Comparison of ENCODE assay signal across 19 cellular contexts in genomic region chr18:70190529-70190928, GRCh38. TPM values are rescaled to one million over a fixed set of nuclear protein-coding genes. Genes with fewer than 3 reads are reported as not detected.
DNase-seq lines count a peak whose midpoint lies in the region; ATAC-seq, FAIRE-seq and TF ChIP-seq lines count a peak whose summit lies in the region.
"Had no signal": no experiment of that assay in that cellular context is flagged by ENCODE, and none has a peak within 500 bp of the region (broad histone marks: within the 10 kb centered on the region; RNA-seq: fewer than 3 reads in every experiment).

No MANE protein-coding gene starts in this region.

- WGBS in A549 (ENCODE audit: missing lambda C conversion rate): 45% methylated on average over 3 of the region's 3 CpGs
- WGBS in right lobe of liver (ENCODE audit: insufficient coverage, low coverage, low lambda C conversion rate, missing lambda C conversion rate): 58% methylated on average over 3 of the region's 3 CpGs

- H3K4me3 ChIP-seq in A549 (no peak overlapping the region), bronchial epithelial cell (ENCODE audit: low read depth, low read length) (no peak overlapping the region), right lobe of liver (no peak overlapping the region)
- H3K4me3 ChIP-seq: BLaER1, PC-9 had no signal

- TF ChIP-seq EP300 in A549 (IDR thresholded peaks at IDR 0.05): no peak

- CTCF ChIA-PET in A549 (lab: Yijun Ruan, JAX): interaction anchor here (1.0 kb wide), 1 partner anchor 260 kb away, joined by 3 read pairs; no protein-coding TSS in a partner anchor

- POLR2A ChIA-PET in A549 (lab: Yijun Ruan, JAX): no interaction called here

- intact Hi-C loops in right lobe of liver (cut with DNase I): loop anchor here in 1 of 2 donors (10.0 kb wide), 1 partner anchor 244 kb away; no protein-coding TSS in a partner anchor

- no peak for FAIRE-seq in A549 (lab: Jason Lieb, UNC)
- no peak for FAIRE-seq in bronchial epithelial cell (lab: Jason Lieb, UNC)
- FAIRE-seq: A204.1 had no signal

- H3K27ac ChIP-seq in A549: peak overlapping the region; percentile 40 to 64; a peak in 5 of 6 replicates
- H3K27ac ChIP-seq in right lobe of liver: no peak overlapping the region
- H3K27ac ChIP-seq: BLaER1, PC-9 had no signal

- H3K36me3 ChIP-seq in bronchial epithelial cell (ENCODE audit: control insufficient read depth, insufficient read depth, low read length): peaks cover 3% of the 10 kb centered on the region
- peaks cover 0 to 4% (median 0%) of the 10 kb centered on the region in 4 donors for H3K36me3 ChIP-seq in right lobe of liver

- H3K9me3 ChIP-seq in A549 (no peaks in the 10 kb centered on the region), right lobe of liver (no peaks in the 10 kb centered on the region)
- H3K9me3 ChIP-seq: BLaER1 had no signal

- no peak for TF ChIP-seq RAD21 in A549 (conservative IDR thresholded peaks at IDR 0.05 in 1 of 2, IDR thresholded peaks at IDR 0.05 in 1 of 2)

- no peak for DNase-seq in A549 (ENCODE audit: low read depth in 1 of 2, low spot score in 1 of 2)
- peak; percentile 11 for DNase-seq in HCEC 1CT
- DNase-seq in bronchial epithelial cell (ENCODE audit: low read depth): peak; percentile 8
- no peak for DNase-seq in right lobe of liver
- no peak for DNase-seq in activated CD8-positive, alpha-beta memory T cell treated with anti-CD3 and anti-CD28 coated beads, Interleukin-2, amount 50 U/mL, for 4 hours
- DNase-seq in NCI-H526 (lab: John Stamatoyannopoulos, UW): no peak
- DNase-seq: Calu3; CD4-positive, alpha-beta memory T cell; H9; KBM-7; NCI-H1417 treated with DMSO at 0.1 percent for 48 hours; NCI-H187 treated with DMSO at 0.1 percent for 48 hours; NCI-H2227 treated with DMSO at 0.1 percent for 48 hours; NCI-H524; PC-9 had no signal

- peak overlapping the region; percentile 34; the same call in 2 of the 3 replicates for H3K4me2 ChIP-seq in A549
- H3K4me2 ChIP-seq: BLaER1, PC-9 had no signal

- ATAC-seq in A549: no peak
- ATAC-seq in right lobe of liver: peak; percentile 46 to 96 (median 58)
- ATAC-seq in HG03196 (IDR thresholded peaks at IDR 0.05; ENCODE audit: unreplicated experiment): no peak
- no peak for ATAC-seq in HG02623 (IDR thresholded peaks at IDR 0.05; ENCODE audit: unreplicated experiment)

- H3K4me1 ChIP-seq in A549 (peaks cover 35% of the 10 kb centered on the region), right lobe of liver (no peaks in the 10 kb centered on the region)
- H3K4me1 ChIP-seq: BLaER1 had no signal

- H3K27me3 ChIP-seq in bronchial epithelial cell (ENCODE audit: control insufficient read depth, insufficient read depth, low read length): no peaks in the 10 kb centered on the region
- H3K27me3 ChIP-seq in right lobe of liver: no peaks in the 10 kb centered on the region
- H3K27me3 ChIP-seq: BLaER1 had no signal

- no peak for TF ChIP-seq POLR2A in A549 (IDR thresholded peaks at IDR 0.05; ENCODE audit: low read length)
- no peak for TF ChIP-seq POLR2A in right lobe of liver (IDR thresholded peaks at IDR 0.05)

- TF ChIP-seq CTCF in A549 (IDR thresholded peaks at IDR 0.05): no peak
- TF ChIP-seq CTCF in bronchial epithelial cell (IDR thresholded peaks at IDR 0.05; ENCODE audit: insufficient read depth, low read length, severe bottlenecking): no peak
- TF ChIP-seq CTCF in right lobe of liver (IDR thresholded peaks at IDR 0.05): no peak

TF ChIP-seq in A549, 52 proteins besides CTCF, POLR2A, EP300 and RAD21:
- TF ChIP-seq HOXB5 (CRISPR knock-in tag; IDR thresholded peaks at IDR 0.05) (no peak), MAZ (IDR thresholded peaks at IDR 0.05; ENCODE audit: borderline replicate concordance, low read depth, low read length) (no peak)
TF ChIP-seq in A549: peak in this region for 0.

RNA-seq across cellular contexts. Expression of gene RTTN, which starts 15.0 kb away (rescaled TPM):
- polyA plus RNA-seq in A549 (2011; rRNA removed) (24.6 and 25.3 TPM in 2 replicates), A549 (2017; fragmentation: RNase III; extraction: RNeasy Plus Mini Kit Qiagen cat#74134 plus additional on column Dnase treatment) (8.4 to 9.9 TPM (median 9.5 TPM) in 3 replicates)
- polyA plus RNA-seq in A549 (2012; cell fraction: cytosol; rRNA removed): 6.2 and 7.3 TPM in 2 replicates
- 10.2 and 16.1 TPM in 2 replicates for polyA plus RNA-seq in A549 (2012; cell fraction: nucleus; rRNA removed)
- 58.9 and 61.8 TPM in 2 replicates for polyA minus RNA-seq in A549 (2011; rRNA and poly(A)+ RNA removed)
- total RNA-seq in bronchial epithelial cell (22.0 and 31.3 TPM in 2 replicates), right lobe of liver (1 to 10 TPM; 2.3 to 7.4 (median 6.5) TPM)

Comparison
In these comparisons a context has a peak if more than half of its experiments do, and no peak if none do; other contexts are left out.
1. ATAC-seq: peak in right lobe of liver (4 of 4); none in A549 (0 of 2), HG03196 (single experiment) and HG02623 (single experiment).
2. DNase-seq: peak in HCEC 1CT (single experiment) and bronchial epithelial cell (single experiment); none in A549 (0 of 2), right lobe of liver (0 of 3), activated CD8-positive, alpha-beta memory T cell treated with anti-CD3 and anti-CD28 coated beads, Interleukin-2, amount 50 U/mL, for 4 hours (single experiment) and NCI-H526 (0 of 2).
3. H3K27ac ChIP-seq: peak in A549 (2 of 2); none in right lobe of liver (0 of 3).